In the genomic region with DNA sequence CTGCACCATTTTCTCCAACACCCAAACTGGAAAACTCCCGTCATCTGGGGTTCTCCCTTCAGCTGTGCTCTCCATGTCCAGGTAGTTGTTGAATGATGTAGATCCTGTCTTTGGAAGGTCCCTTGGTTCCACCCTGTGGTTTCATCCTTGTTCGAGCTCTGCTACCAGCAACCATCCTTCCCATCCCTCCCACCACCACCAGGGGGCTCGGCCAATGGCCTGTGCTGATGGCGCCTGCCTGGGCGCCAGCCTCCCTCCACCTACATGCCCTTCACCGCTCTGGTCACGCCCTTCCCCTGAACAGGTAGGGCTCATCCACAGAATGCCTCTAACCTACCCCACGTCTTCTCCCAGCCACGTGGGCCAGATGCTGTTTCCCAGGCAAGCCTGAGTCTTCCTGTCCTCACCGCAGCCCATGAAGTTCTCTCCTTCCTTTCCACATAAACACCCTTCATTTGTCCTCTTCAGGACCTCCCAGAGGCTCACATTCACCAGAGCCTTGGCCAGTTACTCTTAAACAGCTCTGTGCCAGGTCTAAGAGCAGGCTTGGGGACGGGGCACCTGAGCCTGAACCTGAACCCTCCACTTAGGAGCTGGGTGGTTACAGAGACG, we compare ENCODE assay signal across 8 cellular contexts.
DNase-seq lines count a peak whose midpoint lies in the region; ATAC-seq and TF ChIP-seq lines count a peak whose summit lies in the region.

No MANE protein-coding gene starts in this region.

- H3K27ac ChIP-seq in CD4-positive, CD25-positive, alpha-beta regulatory T cell (ENCODE audit: insufficient read depth, low read length, poor library complexity, severe bottlenecking): no peak overlapping the region
- no peak overlapping the region for H3K27ac ChIP-seq in ascending aorta

- H3K27me3 ChIP-seq in CD4-positive, CD25-positive, alpha-beta regulatory T cell (ENCODE audit: control insufficient read depth, insufficient read depth, low read length): no peaks in the 10 kb centered on the region
- H3K27me3 ChIP-seq in ascending aorta: no peaks in the 10 kb centered on the region

- no peak overlapping the region for H3K4me3 ChIP-seq in CD4-positive, CD25-positive, alpha-beta regulatory T cell (ENCODE audit: low read depth, low read length)
- H3K4me3 ChIP-seq in ascending aorta: no peak overlapping the region

- peak in 1 of 3 donors; percentile 46 for DNase-seq in CD4-positive, CD25-positive, alpha-beta regulatory T cell
- DNase-seq in HuH-7 (ENCODE audit: low spot score) (peak; percentile 42), mesothelial cell of epicardium (ENCODE audit: low spot score in 2 of 2, unreplicated experiment in 2 of 2) (no peak), NCI-H345 (lab: John Stamatoyannopoulos, UW) (no peak), ascending aorta (ENCODE audit: low spot score in 2 of 2) (no peak), COR-L47 (lab: John Stamatoyannopoulos, UW) (no peak)
- peak; percentile 47 for DNase-seq in activated naive CD8-positive, alpha-beta T cell treated with anti-CD3 and anti-CD28 coated beads, Interleukin-2, amount 10 ng/mL, durations not matched to agents 7 days and 5 days

- peaks cover 5% of the 10 kb centered on the region for H3K36me3 Mint-ChIP-seq in CD4-positive, CD25-positive, alpha-beta regulatory T cell
- peaks cover 7% of the 10 kb centered on the region for H3K36me3 Mint-ChIP-seq in activated naive CD8-positive, alpha-beta T cell treated with anti-CD3 and anti-CD28 coated beads, Interleukin-2, amount 10 ng/mL, durations not matched to agents 7 days and 5 days
- no peaks in the 10 kb centered on the region for H3K36me3 Mint-ChIP-seq in mesothelial cell of epicardium

- no peaks in the 10 kb centered on the region for H3K27me3 Mint-ChIP-seq in CD4-positive, CD25-positive, alpha-beta regulatory T cell
- peaks cover 2% of the 10 kb centered on the region for H3K27me3 Mint-ChIP-seq in activated naive CD8-positive, alpha-beta T cell treated with anti-CD3 and anti-CD28 coated beads, Interleukin-2, amount 10 ng/mL, durations not matched to agents 7 days and 5 days
- H3K27me3 Mint-ChIP-seq in mesothelial cell of epicardium (ENCODE audit: low read depth): peaks cover 29% of the 10 kb centered on the region

- H3K27ac Mint-ChIP-seq in CD4-positive, CD25-positive, alpha-beta regulatory T cell: peak overlapping the region in 2 of 3 donors; percentile 34 to 86
- peak overlapping the region; percentile 34 for H3K27ac Mint-ChIP-seq in activated naive CD8-positive, alpha-beta T cell treated with anti-CD3 and anti-CD28 coated beads, Interleukin-2, amount 10 ng/mL, durations not matched to agents 7 days and 5 days
- no peak overlapping the region for H3K27ac Mint-ChIP-seq in mesothelial cell of epicardium

- intact Hi-C loops in ascending aorta (cut with DNase I): no loop called here

- POLR2A ChIA-PET in activated naive CD8-positive, alpha-beta T cell treated with anti-CD3 and anti-CD28 coated beads, Interleukin-2, amount 10 ng/mL, durations not matched to agents 7 days and 5 days (lab: Charles Lee): interaction anchor here (0.8 kb wide), 1 partner anchor 176 kb away, joined by 3 read pairs; no protein-coding TSS in a partner anchor

- TF ChIP-seq CTCF in mesothelial cell of epicardium (IDR thresholded peaks at IDR 0.05; ENCODE audit: unreplicated experiment) (peak; percentile 53), ascending aorta (IDR thresholded peaks at IDR 0.05) (peak in 1 of 3 experiments; percentile 29)

- H3K9me3 ChIP-seq in CD4-positive, CD25-positive, alpha-beta regulatory T cell (ENCODE audit: control insufficient read depth in 2 of 2, low read length in 2 of 2): no peaks in the 10 kb centered on the region
- H3K9me3 ChIP-seq in ascending aorta: no peaks in the 10 kb centered on the region

- ATAC-seq in CD4-positive, CD25-positive, alpha-beta regulatory T cell (ENCODE audit: low read depth in 2 of 2): no peak
- ATAC-seq in activated naive CD8-positive, alpha-beta T cell treated with anti-CD3 and anti-CD28 coated beads, Interleukin-2, amount 10 ng/mL, durations not matched to agents 7 days and 5 days (ENCODE audit: low read depth): no peak
- ATAC-seq in HG03175 (IDR thresholded peaks at IDR 0.05; ENCODE audit: unreplicated experiment): no peak

- H3K4me1 Mint-ChIP-seq in CD4-positive, CD25-positive, alpha-beta regulatory T cell: peaks cover 14 to 45% (median 34%) of the 10 kb centered on the region in 4 donors
- H3K4me1 Mint-ChIP-seq in activated naive CD8-positive, alpha-beta T cell treated with anti-CD3 and anti-CD28 coated beads, Interleukin-2, amount 10 ng/mL, durations not matched to agents 7 days and 5 days: peaks cover 28% of the 10 kb centered on the region
- H3K4me1 Mint-ChIP-seq in mesothelial cell of epicardium: peaks cover 2% of the 10 kb centered on the region

- peaks cover 29% of the 10 kb centered on the region for H3K4me1 ChIP-seq in CD4-positive, CD25-positive, alpha-beta regulatory T cell (ENCODE audit: control insufficient read depth, insufficient read depth, low read length, poor library complexity, severe bottlenecking)
- H3K4me1 ChIP-seq in ascending aorta: no peaks in the 10 kb centered on the region

- H3K36me3 ChIP-seq in CD4-positive, CD25-positive, alpha-beta regulatory T cell (ENCODE audit: control insufficient read depth, insufficient read depth, low read length): no peaks in the 10 kb centered on the region
- no peaks in the 10 kb centered on the region for H3K36me3 ChIP-seq in ascending aorta

- H3K9me3 Mint-ChIP-seq in CD4-positive, CD25-positive, alpha-beta regulatory T cell: no peaks in the 10 kb centered on the region
- H3K9me3 Mint-ChIP-seq in activated naive CD8-positive, alpha-beta T cell treated with anti-CD3 and anti-CD28 coated beads, Interleukin-2, amount 10 ng/mL, durations not matched to agents 7 days and 5 days: peaks cover 8% of the 10 kb centered on the region
- peaks cover 6% of the 10 kb centered on the region for H3K9me3 Mint-ChIP-seq in mesothelial cell of epicardium

- H3K4me3 Mint-ChIP-seq in CD4-positive, CD25-positive, alpha-beta regulatory T cell: no peak overlapping the region
- H3K4me3 Mint-ChIP-seq in activated naive CD8-positive, alpha-beta T cell treated with anti-CD3 and anti-CD28 coated beads, Interleukin-2, amount 10 ng/mL, durations not matched to agents 7 days and 5 days: no peak overlapping the region
- no peak overlapping the region for H3K4me3 Mint-ChIP-seq in mesothelial cell of epicardium

Comparison
In these comparisons a context has a peak if more than half of its experiments do, and no peak if none do; other contexts are left out.
1. DNase-seq: peak in HuH-7 (single experiment) and activated naive CD8-positive, alpha-beta T cell treated with anti-CD3 and anti-CD28 coated beads, Interleukin-2, amount 10 ng/mL, durations not matched to agents 7 days and 5 days (single experiment); none in mesothelial cell of epicardium (0 of 2), NCI-H345 (single experiment), ascending aorta (0 of 2) and COR-L47 (single experiment).